Comparison of ENCODE assay signal across 20 cellular contexts in the genomic region with DNA sequence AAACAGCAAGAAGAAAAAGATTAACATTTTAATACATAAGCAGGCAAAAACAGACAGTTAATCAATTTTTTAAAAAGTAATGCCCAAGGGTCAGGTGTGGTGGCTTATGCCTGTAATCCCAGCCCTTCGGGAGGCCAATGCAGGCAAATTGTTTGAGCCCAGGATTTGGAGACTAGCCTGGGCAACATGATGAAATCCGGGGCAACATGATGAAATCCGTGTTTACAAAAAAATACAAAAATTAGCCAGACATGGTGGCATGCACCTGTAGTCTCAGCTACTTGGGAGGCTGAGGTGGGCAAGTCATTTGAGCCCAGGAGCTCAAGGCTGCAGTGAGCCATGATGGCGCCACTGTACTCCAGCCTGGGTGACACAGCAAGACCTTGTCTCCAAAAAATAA.
"Had no signal": no experiment of that assay in that cellular context is flagged by ENCODE, and none has a peak within 500 bp of the region (broad histone marks: within the 10 kb centered on the region; RNA-seq: fewer than 3 reads in every experiment).

No MANE protein-coding gene starts in this region.

- H3K36me3 ChIP-seq: neural progenitor cell, suprapubic skin, vagina had no signal

- H3K79me2 ChIP-seq: parathyroid adenoma had no signal

- H3K4me1 ChIP-seq: parathyroid adenoma had no signal

- H3K9me3 ChIP-seq: suprapubic skin, vagina had no signal

- H3K9ac ChIP-seq: neural progenitor cell, parathyroid adenoma had no signal

- DNase-seq: dorsolateral prefrontal cortex; effector CD4-positive, alpha-beta T cell; head of caudate nucleus; mesendoderm; midbrain; naive thymus-derived CD4-positive, alpha-beta T cell; stimulated activated CD4-positive, alpha-beta T cell treated with anti-CD3 and anti-CD28 coated beads, Interleukin-12 subunit alpha, Interleukin-12 subunit beta, amount 100 ng/mL, for 4 hours; stimulated activated CD4-positive, alpha-beta T cell treated with anti-CD3 and anti-CD28 coated beads, Interleukin-1b, Interleukin-23, amount 100 ng/mL, for 48 hours; stimulated activated CD4-positive, alpha-beta T cell treated with anti-CD3 and anti-CD28 coated beads, Interleukin-4, amount 100 ng/mL, for 1 hour; stimulated activated CD8-positive, alpha-beta memory T cell treated with anti-CD3 and anti-CD28 coated beads, Interleukin-4, amount 100 ng/mL, for 48 hours; stimulated activated naive CD8-positive, alpha-beta T cell treated with anti-CD3 and anti-CD28 coated beads, Interleukin-15, amount 100 ng/mL, for 72 hours; trophoblast cell had no signal

- H3K27me3 ChIP-seq: dorsolateral prefrontal cortex, neural progenitor cell, suprapubic skin, vagina had no signal

- ATAC-seq: naive thymus-derived CD4-positive, alpha-beta T cell; sciatic nerve; stimulated activated naive CD8-positive, alpha-beta T cell treated with anti-CD3 and anti-CD28 coated beads, Interleukin-15, amount 100 ng/mL, for 72 hours had no signal

- H3K4me2 ChIP-seq: neural progenitor cell, smooth muscle cell had no signal

- H3K27ac ChIP-seq: neural progenitor cell, parathyroid adenoma, suprapubic skin, vagina had no signal

- H3K4me3 ChIP-seq: dorsolateral prefrontal cortex, neural progenitor cell, smooth muscle cell, suprapubic skin, vagina had no signal

- FAIRE-seq: frontal cortex, keratinocyte had no signal

- H2AFZ ChIP-seq: neural progenitor cell, parathyroid adenoma had no signal
